Comparison of ENCODE assay signal across 15 cellular contexts in genomic region chr7:50978633-50979215, GRCh38.
DNase-seq lines count a peak whose midpoint lies in the region; ATAC-seq, FAIRE-seq and TF ChIP-seq lines count a peak whose summit lies in the region.
"Had no signal": no experiment of that assay in that cellular context is flagged by ENCODE, and none has a peak within 500 bp of the region (broad histone marks: within the 10 kb centered on the region; RNA-seq: fewer than 3 reads in every experiment).

No MANE protein-coding gene starts in this region.

- no peak for TF ChIP-seq CTCF in HepG2 (CRISPR knock-in tag; IDR thresholded peaks at IDR 0.05)
- TF ChIP-seq CTCF in right lobe of liver (IDR thresholded peaks at IDR 0.05) = no peak
- TF ChIP-seq CTCF in fibroblast of the aortic adventitia (IDR thresholded peaks at IDR 0.05; ENCODE audit: insufficient read depth, low read length) = peak; percentile 48

- no peak overlapping the region for H2AFZ ChIP-seq in HepG2 (ENCODE audit: low read length)

- H3K9me3 ChIP-seq in HepG2 (ENCODE audit: low read length) (no peaks in the 10 kb centered on the region), right lobe of liver (no peaks in the 10 kb centered on the region)
- H3K9me3 ChIP-seq: upper lobe of right lung had no signal

- no TSS peak for BruUV-seq in HepG2 (replicated peaks; lab: Mats Ljungman, UMichigan)

- ATAC-seq in HepG2 = peak; percentile 81
- no peak for ATAC-seq in right lobe of liver
- no peak for ATAC-seq in GM19324 (IDR thresholded peaks at IDR 0.05; ENCODE audit: low FRiP score, unreplicated experiment)
- ATAC-seq: upper lobe of right lung had no signal

- peaks cover 7% of the 10 kb centered on the region for H3K27me3 Mint-ChIP-seq in activated naive CD8-positive, alpha-beta T cell treated with anti-CD3 and anti-CD28 coated beads for 36 hours

- no peaks in the 10 kb centered on the region for H3K79me2 ChIP-seq in HepG2 (ENCODE audit: insufficient read depth, low read length)

- intact Hi-C loops in HepG2 (cut with micrococcal nuclease; ENCODE audit: unreplicated experiment) = no loop called here
- intact Hi-C loops in right lobe of liver (cut with DNase I) = no loop called here

- H3K4me1 ChIP-seq in HepG2 (ENCODE audit: insufficient read depth, low read length) = no peaks in the 10 kb centered on the region
- no peaks in the 10 kb centered on the region for H3K4me1 ChIP-seq in right lobe of liver
- H3K4me1 ChIP-seq: upper lobe of right lung had no signal

- H3K27me3 ChIP-seq in HepG2 (ENCODE audit: control insufficient read depth in 1 of 2, insufficient read depth in 2 of 2, low read length in 2 of 2) = no peaks in the 10 kb centered on the region
- H3K27me3 ChIP-seq in right lobe of liver = no peaks in the 10 kb centered on the region
- H3K27me3 ChIP-seq: upper lobe of right lung had no signal

- H3K36me3 ChIP-seq in HepG2 (replicated peaks in 1 of 2; ENCODE audit: control insufficient read depth in 1 of 2, insufficient read depth in 2 of 2, low read length in 2 of 2) = no peaks in the 10 kb centered on the region
- no peaks in the 10 kb centered on the region for H3K36me3 ChIP-seq in right lobe of liver
- H3K36me3 ChIP-seq: upper lobe of right lung had no signal

- peaks cover 2% of the 10 kb centered on the region for H3K9me3 Mint-ChIP-seq in activated naive CD8-positive, alpha-beta T cell treated with anti-CD3 and anti-CD28 coated beads for 36 hours

- H3K4me2 ChIP-seq in HepG2 (ENCODE audit: low read depth, low read length) = no peak overlapping the region

- no peak for TF ChIP-seq RAD21 in HepG2 (CRISPR knock-in tag; IDR thresholded peaks at IDR 0.05)

- POLR2A ChIA-PET in HepG2 (lab: Yijun Ruan, JAX) = no interaction called here

- CTCF ChIA-PET in HepG2 (lab: Yijun Ruan, JAX; ENCODE audit: low intra/inter-chr PET ratio, low total read pairs) = no interaction called here

- DNase-seq in HepG2 (ENCODE audit: low spot score) = peak; percentile 10
- DNase-seq in right lobe of liver = no peak
- DNase-seq in RPMI7951 (ENCODE audit: low read depth) = peak; percentile 95
- DNase-seq in fibroblast of the aortic adventitia (ENCODE audit: low read depth) = peak; percentile 33
- DNase-seq in NCI-H82 (lab: John Stamatoyannopoulos, UW) = no peak
- no peak for DNase-seq in activated naive CD8-positive, alpha-beta T cell treated with anti-CD3 and anti-CD28 coated beads for 36 hours
- DNase-seq in NCI-H1105 (lab: John Stamatoyannopoulos, UW) = no peak
- DNase-seq: activated CD8-positive, alpha-beta memory T cell treated with anti-CD3 and anti-CD28 coated beads, Interleukin-2, amount 50 U/mL, for 4 hours; dermis blood vessel endothelial cell; GF-D8; NCI-H345; upper lobe of right lung had no signal

- H3K4me3 Mint-ChIP-seq in activated naive CD8-positive, alpha-beta T cell treated with anti-CD3 and anti-CD28 coated beads for 36 hours = no peak overlapping the region
- H3K4me3 Mint-ChIP-seq: neural crest cell had no signal

- WGBS in HepG2 (ENCODE audit: low lambda C conversion rate) = 48% methylated on average over 2 of the region's 2 CpGs
- 63% methylated on average over 2 of the region's 2 CpGs for WGBS in right lobe of liver (ENCODE audit: insufficient coverage, low coverage, low lambda C conversion rate, missing lambda C conversion rate)

- no peak for FAIRE-seq in HepG2 (lab: Jason Lieb, UNC)

- H3K4me3 ChIP-seq in HepG2 (replicated peaks in 1 of 3; ENCODE audit: insufficient read depth in 1 of 3, low read depth in 2 of 3, low read length in 3 of 3) (no peak overlapping the region), right lobe of liver (no peak overlapping the region), fibroblast of the aortic adventitia (ENCODE audit: low read depth, low read length) (no peak overlapping the region)
- H3K4me3 ChIP-seq: upper lobe of right lung had no signal

- H3K9ac ChIP-seq in HepG2 (ENCODE audit: insufficient read depth, low read depth, low read length) = no peak overlapping the region

- TF ChIP-seq EP300 in HepG2 (IDR thresholded peaks at IDR 0.05; ENCODE audit: low read depth in 2 of 2, low read length in 2 of 2) (no peak), HepG2 (CRISPR knock-in tag; IDR thresholded peaks at IDR 0.05; ENCODE audit: borderline replicate concordance) (no peak)

- H3K27ac Mint-ChIP-seq in activated naive CD8-positive, alpha-beta T cell treated with anti-CD3 and anti-CD28 coated beads for 36 hours = no peak overlapping the region

- TF ChIP-seq POLR2A in HepG2 (IDR thresholded peaks at IDR 0.05; ENCODE audit: insufficient read depth in 1 of 2, low read depth in 2 of 2, low read length in 2 of 2) = no peak
- TF ChIP-seq POLR2A in right lobe of liver (IDR thresholded peaks at IDR 0.05) = no peak

- in situ Hi-C loops in HepG2 (cut with HindIII; ENCODE audit: extremely low pct_ligation_motif_present, low pct_unique_long_range_greater_than_20kb) = no loop called here

- no peaks in the 10 kb centered on the region for H3K4me1 Mint-ChIP-seq in activated naive CD8-positive, alpha-beta T cell treated with anti-CD3 and anti-CD28 coated beads for 36 hours
- H3K4me1 Mint-ChIP-seq: neural crest cell had no signal

- no peaks in the 10 kb centered on the region for H3K36me3 Mint-ChIP-seq in activated naive CD8-positive, alpha-beta T cell treated with anti-CD3 and anti-CD28 coated beads for 36 hours

- H3K27ac ChIP-seq in HepG2 (ENCODE audit: extremely low read length, insufficient read depth, low read length) (no peak overlapping the region), right lobe of liver (no peak overlapping the region)
- H3K27ac ChIP-seq: HL-60, upper lobe of right lung had no signal

- no peaks in the 10 kb centered on the region for H4K20me1 ChIP-seq in HepG2 (ENCODE audit: insufficient read depth, low read length)

TF ChIP-seq in HepG2, 621 proteins besides CTCF, POLR2A, EP300 and RAD21:
- TF ChIP-seq RELA (CRISPR knock-in tag; IDR thresholded peaks at IDR 0.05) (no peak), ZBTB40 (IDR thresholded peaks at IDR 0.05) (no peak), ZBTB40 (CRISPR knock-in tag; IDR thresholded peaks at IDR 0.05) (peak; percentile 48; the same call in 1 of the 2 replicates)

Comparison
In these comparisons a context has a peak if more than half of its experiments do, and no peak if none do; other contexts are left out.
1. DNase-seq: peak in HepG2 (single experiment), RPMI7951 (single experiment) and fibroblast of the aortic adventitia (single experiment); none in right lobe of liver (0 of 3), NCI-H82 (single experiment), activated naive CD8-positive, alpha-beta T cell treated with anti-CD3 and anti-CD28 coated beads for 36 hours (single experiment) and NCI-H1105 (single experiment).